In the genomic region with DNA sequence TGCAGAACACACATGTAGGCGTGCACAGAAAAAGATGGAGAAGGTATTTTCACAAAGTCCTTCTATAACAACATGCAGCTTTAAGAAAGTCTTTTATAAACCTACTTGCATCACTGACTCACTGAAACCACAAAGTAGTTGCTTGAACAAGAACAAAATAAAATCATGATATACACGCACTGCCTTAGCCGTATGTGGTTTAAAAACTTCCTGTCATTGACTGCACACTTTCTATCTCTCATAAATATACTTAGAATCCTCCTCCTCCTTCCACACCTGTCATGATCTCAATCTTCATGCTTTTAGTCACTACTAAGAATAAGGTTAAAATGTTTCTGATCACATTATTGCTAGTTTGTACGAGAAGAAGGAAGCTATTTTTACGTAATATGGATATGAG, we compare ENCODE assay signal across 8 cellular contexts. TPM values are rescaled to one million over a fixed set of nuclear protein-coding genes. Genes with fewer than 3 reads are reported as not detected.
DNase-seq lines count a peak whose midpoint lies in the region; ATAC-seq and TF ChIP-seq lines count a peak whose summit lies in the region.

No MANE protein-coding gene starts in this region.

- H3K4me1 Mint-ChIP-seq in activated naive CD4-positive, alpha-beta T cell treated with anti-CD3 and anti-CD28 coated beads for 36 hours (ENCODE audit: low read depth): peaks cover 26% of the 10 kb centered on the region
- H3K4me1 Mint-ChIP-seq in activated CD8-positive, alpha-beta T cell treated with anti-CD3 and anti-CD28 coated beads for 36 hours (ENCODE audit: low read depth): peaks cover 25% of the 10 kb centered on the region
- H3K4me1 Mint-ChIP-seq in stimulated activated effector memory CD8-positive, alpha-beta T cell treated with anti-CD3 and anti-CD28 coated beads, Interleukin-12 subunit alpha, Interleukin-12 subunit beta, amount 100 ng/mL, for 72 hours: peaks cover 16% of the 10 kb centered on the region

- peak; percentile 32 for DNase-seq in activated naive CD4-positive, alpha-beta T cell treated with anti-CD3 and anti-CD28 coated beads for 36 hours
- no peak for DNase-seq in activated naive CD4-positive, alpha-beta T cell treated with Interleukin-2 at 50 U/mL for 16 hours
- peak; percentile 32 for DNase-seq in activated CD8-positive, alpha-beta T cell treated with anti-CD3 and anti-CD28 coated beads for 36 hours
- DNase-seq in stimulated activated effector memory CD8-positive, alpha-beta T cell treated with anti-CD3 and anti-CD28 coated beads, Interleukin-12 subunit alpha, Interleukin-12 subunit beta, amount 100 ng/mL, for 72 hours (ENCODE audit: low spot score in 2 of 2): no peak
- DNase-seq in erythroblast (lab: John Stamatoyannopoulos, UW): no peak
- no peak for DNase-seq in NCI-H748 treated with DMSO at 0.1 percent for 48 hours (lab: John Stamatoyannopoulos, UW)
- no peak for DNase-seq in SIG-M5 (lab: John Stamatoyannopoulos, UW)

- TF ChIP-seq CTCF in activated CD8-positive, alpha-beta T cell treated with anti-CD3 and anti-CD28 coated beads for 36 hours (IDR thresholded peaks at IDR 0.05): no peak

- H3K27me3 Mint-ChIP-seq in activated naive CD4-positive, alpha-beta T cell treated with anti-CD3 and anti-CD28 coated beads for 36 hours (ENCODE audit: low read depth): no peaks in the 10 kb centered on the region
- H3K27me3 Mint-ChIP-seq in activated CD8-positive, alpha-beta T cell treated with anti-CD3 and anti-CD28 coated beads for 36 hours: no peaks in the 10 kb centered on the region

- no peaks in the 10 kb centered on the region for H3K9me3 Mint-ChIP-seq in activated naive CD4-positive, alpha-beta T cell treated with anti-CD3 and anti-CD28 coated beads for 36 hours
- no peaks in the 10 kb centered on the region for H3K9me3 Mint-ChIP-seq in activated CD8-positive, alpha-beta T cell treated with anti-CD3 and anti-CD28 coated beads for 36 hours
- H3K9me3 Mint-ChIP-seq in stimulated activated effector memory CD8-positive, alpha-beta T cell treated with anti-CD3 and anti-CD28 coated beads, Interleukin-12 subunit alpha, Interleukin-12 subunit beta, amount 100 ng/mL, for 72 hours: no peaks in the 10 kb centered on the region

- CTCF ChIA-PET in activated naive CD4-positive, alpha-beta T cell treated with anti-CD3 and anti-CD28 coated beads for 36 hours (lab: Charles Lee): interaction anchor here (1.0 to 1.4 kb wide), 2 partner anchors 20 to 24 kb away, joined by 4 to 5 read pairs; no protein-coding TSS in a partner anchor
- CTCF ChIA-PET in activated CD8-positive, alpha-beta T cell treated with anti-CD3 and anti-CD28 coated beads for 36 hours (lab: Charles Lee): interaction anchor here (1.0 to 1.1 kb wide), 2 partner anchors 12 to 25 kb away, joined by 4 read pairs; no protein-coding TSS in a partner anchor

- POLR2A ChIA-PET in activated CD8-positive, alpha-beta T cell treated with anti-CD3 and anti-CD28 coated beads for 36 hours (lab: Charles Lee): interaction anchor here (1.0 to 1.8 kb wide), 2 partner anchors 11 to 31 kb away, joined by 3 to 4 read pairs; partner anchors contain the start of gene RAD51AP1

- intact Hi-C loops in activated naive CD4-positive, alpha-beta T cell treated with anti-CD3 and anti-CD28 coated beads for 36 hours (cut with micrococcal nuclease): loop anchor here (1.0 to 5.0 kb wide), 9 partner anchors 11 to 636 kb away; partner anchors contain the start of genes CCND2, RAD51AP1 and TIGAR
- intact Hi-C loops in activated CD8-positive, alpha-beta T cell treated with anti-CD3 and anti-CD28 coated beads for 36 hours (cut with micrococcal nuclease): no loop called here

- no peak for TF ChIP-seq POLR2A in erythroblast (IDR thresholded peaks at IDR 0.05; ENCODE audit: low read length)

- H3K36me3 Mint-ChIP-seq in activated naive CD4-positive, alpha-beta T cell treated with anti-CD3 and anti-CD28 coated beads for 36 hours (ENCODE audit: low read depth): peaks cover 17% of the 10 kb centered on the region
- H3K36me3 Mint-ChIP-seq in activated CD8-positive, alpha-beta T cell treated with anti-CD3 and anti-CD28 coated beads for 36 hours (ENCODE audit: low read depth): peaks cover 16% of the 10 kb centered on the region
- peaks cover 37% of the 10 kb centered on the region for H3K36me3 Mint-ChIP-seq in stimulated activated effector memory CD8-positive, alpha-beta T cell treated with anti-CD3 and anti-CD28 coated beads, Interleukin-12 subunit alpha, Interleukin-12 subunit beta, amount 100 ng/mL, for 72 hours

- ATAC-seq in HG02981 (IDR thresholded peaks at IDR 0.05; ENCODE audit: unreplicated experiment): peak; percentile 75
- peak; percentile 99 for ATAC-seq in activated CD8-positive, alpha-beta T cell treated with anti-CD3 and anti-CD28 coated beads for 36 hours
- ATAC-seq in stimulated activated effector memory CD8-positive, alpha-beta T cell treated with anti-CD3 and anti-CD28 coated beads, Interleukin-12 subunit alpha, Interleukin-12 subunit beta, amount 100 ng/mL, for 72 hours: peak; percentile 100

- peak overlapping the region; percentile 1 for H3K4me3 Mint-ChIP-seq in activated naive CD4-positive, alpha-beta T cell treated with anti-CD3 and anti-CD28 coated beads for 36 hours
- H3K4me3 Mint-ChIP-seq in activated CD8-positive, alpha-beta T cell treated with anti-CD3 and anti-CD28 coated beads for 36 hours: peak overlapping the region; percentile 52
- no peak overlapping the region for H3K4me3 Mint-ChIP-seq in stimulated activated effector memory CD8-positive, alpha-beta T cell treated with anti-CD3 and anti-CD28 coated beads, Interleukin-12 subunit alpha, Interleukin-12 subunit beta, amount 100 ng/mL, for 72 hours

- peak overlapping the region; percentile 63 for H3K27ac Mint-ChIP-seq in activated naive CD4-positive, alpha-beta T cell treated with anti-CD3 and anti-CD28 coated beads for 36 hours
- peak overlapping the region; percentile 85 for H3K27ac Mint-ChIP-seq in activated CD8-positive, alpha-beta T cell treated with anti-CD3 and anti-CD28 coated beads for 36 hours
- H3K27ac Mint-ChIP-seq in stimulated activated effector memory CD8-positive, alpha-beta T cell treated with anti-CD3 and anti-CD28 coated beads, Interleukin-12 subunit alpha, Interleukin-12 subunit beta, amount 100 ng/mL, for 72 hours: no peak overlapping the region

RNA-seq across cellular contexts. Expression of gene RAD51AP1, which starts 31.8 kb away (rescaled TPM):
- 10 to 100 TPM; 69.5 to 76.5 TPM for total RNA-seq in activated naive CD4-positive, alpha-beta T cell treated with anti-CD3 and anti-CD28 coated beads for 36 hours
- total RNA-seq in activated CD8-positive, alpha-beta T cell treated with anti-CD3 and anti-CD28 coated beads for 36 hours: 10 to 100 TPM; 44.7 to 47.8 TPM

RNA-seq across cellular contexts. Expression of gene DYRK4, which starts 55.1 kb away (rescaled TPM):
- 10 to 100 TPM; 27.3 to 35.1 TPM for total RNA-seq in activated naive CD4-positive, alpha-beta T cell treated with anti-CD3 and anti-CD28 coated beads for 36 hours
- total RNA-seq in activated CD8-positive, alpha-beta T cell treated with anti-CD3 and anti-CD28 coated beads for 36 hours: 10 to 100 TPM; 35.0 TPM

Comparison
In these comparisons a context has a peak if more than half of its experiments do, and no peak if none do; other contexts are left out.
1. DNase-seq: peak in activated naive CD4-positive, alpha-beta T cell treated with anti-CD3 and anti-CD28 coated beads for 36 hours (single experiment) and activated CD8-positive, alpha-beta T cell treated with anti-CD3 and anti-CD28 coated beads for 36 hours (single experiment); none in activated naive CD4-positive, alpha-beta T cell treated with Interleukin-2 at 50 U/mL for 16 hours (single experiment), stimulated activated effector memory CD8-positive, alpha-beta T cell treated with anti-CD3 and anti-CD28 coated beads, Interleukin-12 subunit alpha, Interleukin-12 subunit beta, amount 100 ng/mL, for 72 hours (0 of 2), erythroblast (0 of 2), NCI-H748 treated with DMSO at 0.1 percent for 48 hours (single experiment) and SIG-M5 (single experiment).
2. Peak in every context shown above with its lines, with median percentiles within 50 percentile points of each other: ATAC-seq.